In genomic region chr17:35731932-35732805, GRCh38 we compare ENCODE assay signal across 9 cellular contexts. TPM values are rescaled to one million over a fixed set of nuclear protein-coding genes. Genes with fewer than 3 reads are reported as not detected.
A peak's percentile ranks its signal among the peaks of the same experiment; 100 is the strongest.
DNase-seq lines count a peak whose midpoint lies in the region; ATAC-seq and TF ChIP-seq lines count a peak whose summit lies in the region.
"Had no signal": no experiment of that assay in that cellular context is flagged by ENCODE, and none has a peak within 500 bp of the region (broad histone marks: within the 10 kb centered on the region; RNA-seq: fewer than 3 reads in every experiment).

No MANE protein-coding gene starts in this region.

- ATAC-seq in heart left ventricle (peak; percentile 24 to 44 (median 39)), HG02763 (IDR thresholded peaks at IDR 0.05; ENCODE audit: unreplicated experiment) (no peak), esophagus mucosa (no peak), GM21360 (IDR thresholded peaks at IDR 0.05; ENCODE audit: unreplicated experiment) (no peak)

- H3K9ac ChIP-seq in ES-I3 (ENCODE audit: low read depth, low read length) = peak overlapping the region; percentile 64

- DNase-seq in heart left ventricle = no peak
- DNase-seq in retinal pigment epithelial cell (ENCODE audit: low read depth) = no peak
- DNase-seq in inferior parietal cortex (ENCODE audit: extremely low spot score) = no peak

- no peak for TF ChIP-seq CTCF in VCaP (conservative IDR thresholded peaks at IDR 0.05)
- TF ChIP-seq CTCF in heart left ventricle (IDR thresholded peaks at IDR 0.05) = no peak
- TF ChIP-seq CTCF in retinal pigment epithelial cell (conservative IDR thresholded peaks at IDR 0.05; ENCODE audit: low read depth, low read length) = no peak

- H3K27ac ChIP-seq in VCaP (peak overlapping the region; percentile 84; the same call in 1 of the 2 replicates), heart left ventricle (peak overlapping the region in 6 of 12 donors; percentile 39 to 71 (median 63))

- H3K4me3 ChIP-seq in heart left ventricle (peak overlapping the region; percentile 44 to 90 (median 70)), retinal pigment epithelial cell (ENCODE audit: low read length) (peak overlapping the region; percentile 70)

- TF ChIP-seq POLR2A in heart left ventricle (IDR thresholded peaks at IDR 0.05) = no peak

- intact Hi-C loops in heart left ventricle (cut with DNase I) = no loop called here

- 16 to 42% (median 27%) methylated on average over 10 to 45 of the region's 45 CpGs for WGBS in heart left ventricle, 4 donors

- H3K36me3 ChIP-seq in ES-I3 (ENCODE audit: insufficient read depth, low read length) (no peaks in the 10 kb centered on the region), heart left ventricle (peaks cover 0 to 9% (median 0%) of the 10 kb centered on the region in 9 donors)

- H3K4me1 ChIP-seq in ES-I3 (ENCODE audit: insufficient read depth, low read length) (peaks cover 13% of the 10 kb centered on the region), heart left ventricle (peaks cover 0 to 25% (median 13%) of the 10 kb centered on the region in 12 donors)

- H3K27me3 ChIP-seq in heart left ventricle = no peaks in the 10 kb centered on the region

- no peaks in the 10 kb centered on the region for H3K9me3 ChIP-seq in ES-I3 (ENCODE audit: control insufficient read depth, insufficient read depth, low read length)
- no peaks in the 10 kb centered on the region for H3K9me3 ChIP-seq in heart left ventricle

RNA-seq across cellular contexts. Expression of gene RASL10B, which starts 0.7 kb away (rescaled TPM):
- total RNA-seq in heart left ventricle = 10 to 100 TPM in 5 of 9 donors, 1 to 10 TPM in 4; 8.2 to 78.7 (median 13.0) TPM
- polyA plus RNA-seq in heart left ventricle = 10 to 100 TPM in 1 of 2 donors, 1 to 10 TPM in 1; 7.6 to 12.2 TPM
- 0.32 TPM for total RNA-seq in esophagus mucosa

RNA-seq across cellular contexts. Expression of gene GAS2L2, which starts 20.9 kb away (rescaled TPM):
- under 1 TPM in 4 of 9 donors, not detected in 5; 0.10 to 0.28 (median 0.12) TPM for total RNA-seq in heart left ventricle
- under 1 TPM in 1 of 2 donors, not detected in 1; 0.06 TPM for polyA plus RNA-seq in heart left ventricle
- not detected for total RNA-seq in esophagus mucosa

RNA-seq across cellular contexts. Expression of gene C17orf50, which starts 28.5 kb away (rescaled TPM):
- total RNA-seq in heart left ventricle (not detected), esophagus mucosa (not detected)
- polyA plus RNA-seq in heart left ventricle = under 1 TPM in 1 of 2 donors, not detected in 1; 0.19 TPM
- total RNA-seq: myocyte had no signal

Comparison
In these comparisons a context has a peak if more than half of its experiments do, and no peak if none do; other contexts are left out.
1. ATAC-seq: peak in heart left ventricle (4 of 4); none in HG02763 (single experiment), esophagus mucosa (single experiment) and GM21360 (single experiment).